8 cellular contexts compared by ENCODE assay signal in the genomic region with DNA sequence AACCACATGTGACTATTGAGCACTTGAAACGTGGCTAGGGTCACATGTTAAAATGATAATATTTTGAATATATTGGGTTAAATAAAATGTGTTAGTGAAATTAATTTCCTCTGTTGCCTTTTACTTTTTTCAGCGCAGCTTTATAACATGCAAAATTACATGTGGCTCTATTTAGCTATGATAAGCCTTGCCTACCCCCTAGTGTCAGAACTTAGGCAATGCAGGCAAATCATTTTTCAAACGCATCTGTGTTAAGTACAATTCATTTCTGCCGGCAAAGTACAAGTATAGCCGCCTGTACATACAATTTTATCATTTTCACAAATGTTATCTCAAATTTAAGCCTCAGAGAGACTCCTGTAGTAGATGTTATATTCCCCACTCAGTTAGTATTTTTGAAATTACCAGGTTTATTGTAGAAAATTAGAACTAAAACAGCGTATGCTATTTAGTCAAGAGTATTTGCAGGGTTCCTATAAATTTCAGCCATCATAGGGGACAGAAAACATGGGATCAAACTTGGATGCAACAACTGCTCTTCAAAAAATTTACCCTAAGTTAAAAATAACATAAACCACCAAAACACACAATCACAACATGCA. TPM values are rescaled to one million over a fixed set of nuclear protein-coding genes. Genes with fewer than 3 reads are reported as not detected.
A peak's percentile ranks its signal among the peaks of the same experiment; 100 is the strongest.
DNase-seq lines count a peak whose midpoint lies in the region; ATAC-seq and TF ChIP-seq lines count a peak whose summit lies in the region.

No MANE protein-coding gene starts in this region.

- H3K4me1 ChIP-seq in heart left ventricle = no peaks in the 10 kb centered on the region

- H3K9me3 Mint-ChIP-seq in activated T-helper 17 cell treated with anti-CD3 and anti-CD28 coated beads, Interleukin-2, amount 50 U/mL, for 72 hours = no peaks in the 10 kb centered on the region

- no peaks in the 10 kb centered on the region for H3K4me1 Mint-ChIP-seq in activated T-helper 17 cell treated with anti-CD3 and anti-CD28 coated beads, Interleukin-2, amount 50 U/mL, for 72 hours

- H3K27ac Mint-ChIP-seq in activated T-helper 17 cell treated with anti-CD3 and anti-CD28 coated beads, Interleukin-2, amount 50 U/mL, for 72 hours = no peak overlapping the region

- no peaks in the 10 kb centered on the region for H3K36me3 ChIP-seq in heart left ventricle

- WGBS in heart left ventricle, 4 donors = 18 to 22% (median 20%) methylated on average over 6 of the region's 6 CpGs

- TF ChIP-seq POLR2A in heart left ventricle (IDR thresholded peaks at IDR 0.05) = no peak

- H3K9me3 ChIP-seq in heart left ventricle = peaks cover 0 to 7% (median 0%) of the 10 kb centered on the region in 12 donors

- H3K36me3 Mint-ChIP-seq in activated T-helper 17 cell treated with anti-CD3 and anti-CD28 coated beads, Interleukin-2, amount 50 U/mL, for 72 hours (ENCODE audit: low read depth) = no peaks in the 10 kb centered on the region

- DNase-seq in DMS153 treated with DMSO at 0.1 percent for 48 hours (lab: John Stamatoyannopoulos, UW; ENCODE audit: unreplicated experiment) (peak; percentile 13), NCI-H446 treated with DMSO at 0.1 percent for 48 hours (lab: John Stamatoyannopoulos, UW) (peak; percentile 25), heart left ventricle (no peak), retina (peak; percentile 59)
- DNase-seq in activated CD8-positive, alpha-beta memory T cell treated with anti-CD3 and anti-CD28 coated beads, Interleukin-2, amount 50 U/mL, for 48 hours = no peak

- H3K4me3 ChIP-seq in heart left ventricle = no peak overlapping the region

- peaks cover 18% of the 10 kb centered on the region for H3K27me3 Mint-ChIP-seq in activated T-helper 17 cell treated with anti-CD3 and anti-CD28 coated beads, Interleukin-2, amount 50 U/mL, for 72 hours

- ATAC-seq in GM19043 (IDR thresholded peaks at IDR 0.05; ENCODE audit: low read depth, unreplicated experiment) (peak; percentile 85), HG03159 (IDR thresholded peaks at IDR 0.05; ENCODE audit: unreplicated experiment) (peak; percentile 77), heart left ventricle (peak in 2 of 4 donors; percentile 44 to 46)
- ATAC-seq in activated T-helper 17 cell treated with anti-CD3 and anti-CD28 coated beads, Interleukin-2, amount 50 U/mL, for 72 hours (replicated peaks) = peak; percentile 50

- no peak overlapping the region for H3K27ac ChIP-seq in heart left ventricle

- H3K27me3 ChIP-seq in heart left ventricle = peaks cover 0 to 38% (median 0%) of the 10 kb centered on the region in 9 donors

- intact Hi-C loops in heart left ventricle (cut with DNase I) = loop anchor here in 9 of 10 donors (5.0 to 10.0 kb wide), 11 partner anchors 1051 to 1941 kb away; no protein-coding TSS in a partner anchor

- no peak overlapping the region for H3K4me3 Mint-ChIP-seq in activated T-helper 17 cell treated with anti-CD3 and anti-CD28 coated beads, Interleukin-2, amount 50 U/mL, for 72 hours

- TF ChIP-seq CTCF in heart left ventricle (IDR thresholded peaks at IDR 0.05) = peak; percentile 70 to 91 (median 86)

RNA-seq across cellular contexts. Expression of gene TAFA4, which starts 56.1 kb away (rescaled TPM):
- not detected for total RNA-seq in activated T-helper 17 cell treated with anti-CD3 and anti-CD28 coated beads, Interleukin-2, amount 50 U/mL, for 72 hours
- total RNA-seq in heart left ventricle = not detected
- polyA plus RNA-seq in heart left ventricle = not detected

Comparison
In these comparisons a context has a peak if more than half of its experiments do, and no peak if none do; other contexts are left out.
1. DNase-seq: peak in DMS153 treated with DMSO at 0.1 percent for 48 hours (single experiment), NCI-H446 treated with DMSO at 0.1 percent for 48 hours (single experiment) and retina (single experiment); none in heart left ventricle (0 of 5) and activated CD8-positive, alpha-beta memory T cell treated with anti-CD3 and anti-CD28 coated beads, Interleukin-2, amount 50 U/mL, for 48 hours (single experiment).